ENCODE assay signal across 14 cellular contexts in genomic region chr7:119452401-119452800, GRCh38.
DNase-seq lines count a peak whose midpoint lies in the region; ATAC-seq and TF ChIP-seq lines count a peak whose summit lies in the region.
"Had no signal": no experiment of that assay in that cellular context is flagged by ENCODE, and none has a peak within 500 bp of the region (broad histone marks: within the 10 kb centered on the region; RNA-seq: fewer than 3 reads in every experiment).

No MANE protein-coding gene starts in this region.

- no peak for TF ChIP-seq CTCF in RWPE2 (IDR thresholded peaks at IDR 0.05; ENCODE audit: poor library complexity, severe bottlenecking)

- peaks cover 18% of the 10 kb centered on the region for H3K4me1 ChIP-seq in ACC112 (ENCODE audit: control insufficient read depth, insufficient read depth, low read length, unreplicated experiment)
- H3K4me1 ChIP-seq in RWPE2 (ENCODE audit: insufficient read depth, poor library complexity, severe bottlenecking), result peaks cover 6% of the 10 kb centered on the region
- H3K4me1 ChIP-seq: HAP-1 had no signal

- DNase-seq in HPDE6-E6E7 (ENCODE audit: extremely low spot score), result peak; percentile 3
- DNase-seq in RWPE2 (ENCODE audit: low spot score), result no peak
- peak; percentile 6 for DNase-seq in hepatic stellate cell (ENCODE audit: low spot score)
- DNase-seq in NCI-H524 treated with DMSO at 0.1 percent for 48 hours (lab: John Stamatoyannopoulos, UW), result no peak
- no peak for DNase-seq in SIG-M5 (lab: John Stamatoyannopoulos, UW)
- DNase-seq: C1 segment of cervical spinal cord; CD4-positive, alpha-beta T cell; DND-41; GF-D8; HFFc6 had no signal

- no peaks in the 10 kb centered on the region for H3K79me2 ChIP-seq in ACC112 (ENCODE audit: control insufficient read depth, insufficient read depth, low read length, unreplicated experiment)

- H3K27ac ChIP-seq in ACC112 (ENCODE audit: low read depth, low read length) (no peak overlapping the region), RWPE2 (ENCODE audit: poor library complexity, severe bottlenecking) (no peak overlapping the region)
- H3K27ac ChIP-seq: HL-60 had no signal

- H3K27me3 ChIP-seq in ACC112 (ENCODE audit: insufficient read depth, low read length) (no peaks in the 10 kb centered on the region), RWPE2 (ENCODE audit: insufficient read depth, poor library complexity, severe bottlenecking) (no peaks in the 10 kb centered on the region)

- H2AFZ ChIP-seq in ACC112 (ENCODE audit: low read length, unreplicated experiment), result peak overlapping the region; percentile 55

- no peaks in the 10 kb centered on the region for H3K36me3 ChIP-seq in ACC112 (ENCODE audit: insufficient read depth, low read length)
- no peaks in the 10 kb centered on the region for H3K36me3 ChIP-seq in RWPE2 (ENCODE audit: low read depth)
- H3K36me3 ChIP-seq: HAP-1 had no signal

- H3K4me3 ChIP-seq in ACC112 (ENCODE audit: low read depth, low read length) (no peak overlapping the region), RWPE2 (ENCODE audit: severe bottlenecking) (no peak overlapping the region)
- H3K4me3 ChIP-seq: HAP-1 had no signal

- no peaks in the 10 kb centered on the region for H3K9me3 ChIP-seq in RWPE2 (ENCODE audit: severe bottlenecking)
- H3K9me3 ChIP-seq: HAP-1 had no signal

- ATAC-seq in RWPE2 (ENCODE audit: low read depth) (peak; percentile 46; the same call in 1 of the 3 replicates), HG03442 (IDR thresholded peaks at IDR 0.05; ENCODE audit: unreplicated experiment) (no peak)

Comparison
In these comparisons a context has a peak if more than half of its experiments do, and no peak if none do; other contexts are left out.
1. DNase-seq: peak in HPDE6-E6E7 (single experiment) and hepatic stellate cell (single experiment); none in RWPE2 (single experiment), NCI-H524 treated with DMSO at 0.1 percent for 48 hours (single experiment) and SIG-M5 (single experiment).